1 cellular context compared by ENCODE assay signal in genomic region chr16:27747946-27748345, GRCh38.
TF ChIP-seq lines count a peak whose summit lies in the region.

No MANE protein-coding gene starts in this region.

TF ChIP-seq in H1, 55 proteins besides CTCF, POLR2A, EP300 and RAD21 (continued from another document):
- TF ChIP-seq EZH2 (IDR thresholded peaks at IDR 0.05; ENCODE audit: low read depth, low read length, severe bottlenecking), result no peak
- no peak for TF ChIP-seq CBX8 (IDR thresholded peaks at IDR 0.05; ENCODE audit: borderline replicate concordance, low read depth, low read length)
- no peak for TF ChIP-seq PHF8 (conservative IDR thresholded peaks at IDR 0.05; ENCODE audit: low read depth, low read length)
- TF ChIP-seq FOSL1 (IDR thresholded peaks at IDR 0.05; ENCODE audit: insufficient read depth, low read depth, low read length), result no peak
- TF ChIP-seq JUN (IDR thresholded peaks at IDR 0.05; ENCODE audit: low read depth, low read length), result no peak
- TF ChIP-seq NRF1 (IDR thresholded peaks at IDR 0.05; ENCODE audit: low read depth, low read length), result no peak
- no peak for TF ChIP-seq SP2 (IDR thresholded peaks at IDR 0.05; ENCODE audit: low read length)
- TF ChIP-seq TEAD4 (IDR thresholded peaks at IDR 0.05; ENCODE audit: low read depth, low read length), result no peak
- TF ChIP-seq MAX (IDR thresholded peaks at IDR 0.05), result no peak
